ENCODE assay signal across 22 cellular contexts in the genomic region with DNA sequence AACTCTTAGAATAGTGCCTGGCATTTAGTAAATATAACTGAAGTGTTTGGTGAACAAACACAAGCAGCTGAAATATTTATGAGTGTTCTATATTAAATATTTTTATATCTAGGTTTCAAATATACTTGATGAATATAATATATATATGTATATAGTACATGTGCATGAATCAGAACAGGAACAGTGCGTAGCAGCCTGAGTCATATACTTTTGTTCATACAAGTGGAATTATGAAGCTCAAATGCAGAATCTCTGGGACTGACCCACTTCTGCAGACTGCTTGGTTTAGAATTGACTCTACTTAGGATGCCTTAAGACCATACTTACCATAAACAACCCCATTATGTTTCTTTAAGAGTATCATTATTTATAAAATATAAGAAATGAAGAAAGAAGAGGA.
DNase-seq lines count a peak whose midpoint lies in the region; ATAC-seq, FAIRE-seq and TF ChIP-seq lines count a peak whose summit lies in the region.
"Had no signal": no experiment of that assay in that cellular context is flagged by ENCODE, and none has a peak within 500 bp of the region (broad histone marks: within the 10 kb centered on the region; RNA-seq: fewer than 3 reads in every experiment).

No MANE protein-coding gene starts in this region.

- CTCF ChIA-PET in PC-3 (lab: Charles Lee) = no interaction called here

- no peak overlapping the region for H3K4me2 ChIP-seq in PC-3 (ENCODE audit: low read length)
- H3K4me2 ChIP-seq: A549; BLaER1 treated with 17β-estradiol and CSF1 and Interleukin-3, amounts not matched to agents 10 nM and 100 nM; GM23338 had no signal

- H3K9me3 ChIP-seq in PC-3 (ENCODE audit: low read length) (no peaks in the 10 kb centered on the region), tibial artery (no peaks in the 10 kb centered on the region)
- H3K9me3 ChIP-seq: A549; BE2C; BLaER1 treated with 17β-estradiol and CSF1 and Interleukin-3, amounts not matched to agents 10 nM and 100 nM had no signal

- intact Hi-C loops in PC-3 (cut with micrococcal nuclease) = no loop called here
- intact Hi-C loops in tibial artery (cut with DNase I; ENCODE audit: low total_unique reads) = no loop called here
- intact Hi-C loops in dorsolateral prefrontal cortex (cut with DNase I) = no loop called here

- TF ChIP-seq CTCF in PC-3 (conservative IDR thresholded peaks at IDR 0.05; ENCODE audit: low read depth, low read length) = no peak
- TF ChIP-seq CTCF in bronchial epithelial cell (IDR thresholded peaks at IDR 0.05; ENCODE audit: insufficient read depth, low read length, severe bottlenecking) = no peak
- no peak for TF ChIP-seq CTCF in tibial artery (IDR thresholded peaks at IDR 0.05)
- TF ChIP-seq CTCF in dorsolateral prefrontal cortex (IDR thresholded peaks at IDR 0.05 in 54 of 56, conservative IDR thresholded peaks at IDR 0.05 in 2 of 56; ENCODE audit: low read depth in 1 of 56, partially characterized antibody in 56 of 56) = no peak

- no peaks in the 10 kb centered on the region for H4K20me1 ChIP-seq in PC-3 (ENCODE audit: low read length)
- H4K20me1 ChIP-seq: BLaER1 treated with 17β-estradiol and CSF1 and Interleukin-3, amounts not matched to agents 10 nM and 100 nM had no signal

- no peaks in the 10 kb centered on the region for H3F3A ChIP-seq in PC-3 (ENCODE audit: low read length, unreplicated experiment)

- no peaks in the 10 kb centered on the region for H3K9me2 ChIP-seq in PC-3 (replicated peaks; ENCODE audit: low read length)

- peak; percentile 60 for DNase-seq in DMS53 treated with DMSO at 0.1 percent for 48 hours (lab: John Stamatoyannopoulos, UW; ENCODE audit: unreplicated experiment)
- peak; percentile 31 for DNase-seq in PC-3
- DNase-seq in bronchial epithelial cell (ENCODE audit: low read depth) = peak; percentile 25
- DNase-seq in tibial artery = no peak
- DNase-seq in dorsolateral prefrontal cortex = no peak
- no peak for DNase-seq in D341Med (ENCODE audit: low spot score)
- DNase-seq: 8988T; ACHN; AML-193; BE2C; CD4-positive, alpha-beta T cell; CD8-positive, alpha-beta memory T cell; DMS79; EL; H9; HFFc6 had no signal

- no peak overlapping the region for H2AFZ ChIP-seq in PC-3 (ENCODE audit: low read length)
- H2AFZ ChIP-seq: GM23338 had no signal

- no TSS peak for BruUV-seq in PC-3 (replicated peaks; lab: Mats Ljungman, UMichigan)

- no peaks in the 10 kb centered on the region for H3K36me3 ChIP-seq in PC-3 (ENCODE audit: low read depth, low read length)
- H3K36me3 ChIP-seq in bronchial epithelial cell (ENCODE audit: control insufficient read depth, insufficient read depth, low read length) = no peaks in the 10 kb centered on the region
- H3K36me3 ChIP-seq in tibial artery = no peaks in the 10 kb centered on the region
- H3K36me3 ChIP-seq: BE2C; BLaER1 treated with 17β-estradiol and CSF1 and Interleukin-3, amounts not matched to agents 10 nM and 100 nM had no signal

- H3K27me3 ChIP-seq in PC-3 (ENCODE audit: low read length) = no peaks in the 10 kb centered on the region
- H3K27me3 ChIP-seq in bronchial epithelial cell (ENCODE audit: control insufficient read depth, insufficient read depth, low read length) = no peaks in the 10 kb centered on the region
- H3K27me3 ChIP-seq in tibial artery = no peaks in the 10 kb centered on the region
- H3K27me3 ChIP-seq in dorsolateral prefrontal cortex = peaks cover 0 to 8% (median 0%) of the 10 kb centered on the region in 45 donors
- H3K27me3 ChIP-seq: BE2C; BLaER1 treated with 17β-estradiol and CSF1 and Interleukin-3, amounts not matched to agents 10 nM and 100 nM had no signal

- H3K9ac ChIP-seq in PC-3 (ENCODE audit: low read length) = no peak overlapping the region
- H3K9ac ChIP-seq: BLaER1 treated with 17β-estradiol and CSF1 and Interleukin-3, amounts not matched to agents 10 nM and 100 nM had no signal

- no peak for FAIRE-seq in bronchial epithelial cell (lab: Jason Lieb, UNC)
- FAIRE-seq: A549, GM12892, GM19239 had no signal

- POLR2A ChIA-PET in PC-3 (lab: Charles Lee; ENCODE audit: unreplicated experiment) = no interaction called here

- H3K4me3 ChIP-seq in PC-3 (ENCODE audit: low read length) (no peak overlapping the region), bronchial epithelial cell (ENCODE audit: low read depth, low read length) (no peak overlapping the region), tibial artery (no peak overlapping the region), dorsolateral prefrontal cortex (no peak overlapping the region)
- H3K4me3 ChIP-seq: A549; BLaER1 treated with 17β-estradiol and CSF1 and Interleukin-3, amounts not matched to agents 10 nM and 100 nM; GM23338 had no signal

- ATAC-seq in PC-3 (peak; percentile 95), esophagus mucosa (no peak)
- ATAC-seq: A549, GM23338 had no signal

- H3K27ac ChIP-seq in PC-3 (ENCODE audit: low read length) = no peak overlapping the region
- no peak overlapping the region for H3K27ac ChIP-seq in tibial artery
- no peak overlapping the region for H3K27ac ChIP-seq in dorsolateral prefrontal cortex
- H3K27ac ChIP-seq: A549; BLaER1 treated with 17β-estradiol and CSF1 and Interleukin-3, amounts not matched to agents 10 nM and 100 nM had no signal

- H3K4me1 ChIP-seq in PC-3 (ENCODE audit: insufficient read depth, low read length) = no peaks in the 10 kb centered on the region
- H3K4me1 ChIP-seq in tibial artery = no peaks in the 10 kb centered on the region
- H3K4me1 ChIP-seq: A549; BE2C; BLaER1 treated with 17β-estradiol and CSF1 and Interleukin-3, amounts not matched to agents 10 nM and 100 nM had no signal

- no peaks in the 10 kb centered on the region for H3K79me2 ChIP-seq in PC-3 (ENCODE audit: low read length)

Comparison
In these comparisons a context has a peak if more than half of its experiments do, and no peak if none do; other contexts are left out.
1. DNase-seq: peak in DMS53 treated with DMSO at 0.1 percent for 48 hours (single experiment), PC-3 (single experiment) and bronchial epithelial cell (single experiment); none in tibial artery (0 of 2), dorsolateral prefrontal cortex (0 of 10) and D341Med (single experiment).